17 cellular contexts compared by ENCODE assay signal in genomic region chr5:36654598-36654997, GRCh38. TPM values are rescaled to one million over a fixed set of nuclear protein-coding genes. Genes with fewer than 3 reads are reported as not detected.
"Had no signal": no experiment of that assay in that cellular context is flagged by ENCODE, and none has a peak within 500 bp of the region (broad histone marks: within the 10 kb centered on the region; RNA-seq: fewer than 3 reads in every experiment).

No MANE protein-coding gene starts in this region.

- H3K4me3 Mint-ChIP-seq: activated CD8-positive, alpha-beta memory T cell treated with anti-CD3 and anti-CD28 coated beads, Interleukin-2, amount 10 ng/mL, durations not matched to agents 7 days and 5 days; activated T-cell treated with anti-CD3 and anti-CD28 coated beads, Interleukin-2, amount 50 U/mL, for 4 hours; memory B cell; natural killer cell; stimulated activated naive CD8-positive, alpha-beta T cell treated with anti-CD3 and anti-CD28 coated beads, Interleukin-15, amount 100 ng/mL, for 72 hours had no signal

- H3K36me3 ChIP-seq: prostate gland had no signal

- DNase-seq: activated CD4-positive, alpha-beta T cell treated with anti-CD3 and anti-CD28 coated beads, Interleukin-2, amount 50 U/mL, for 48 hours; activated CD4-positive, CD25-positive, alpha-beta regulatory T cell treated with anti-CD3 and anti-CD28 coated beads, Interleukin-2, amount 50 U/mL, for 72 hours; activated CD8-positive, alpha-beta memory T cell treated with anti-CD3 and anti-CD28 coated beads, Interleukin-2, amount 10 ng/mL, durations not matched to agents 7 days and 5 days; activated effector memory CD4-positive, alpha-beta T cell treated with anti-CD3 and anti-CD28 coated beads, Interleukin-2, amount 50 U/mL, for 16 hours; activated T-cell treated with anti-CD3 and anti-CD28 coated beads, Interleukin-2, amount 50 U/mL, for 4 hours; amniotic stem cell; effector memory CD4-positive, alpha-beta T cell; natural killer cell; stimulated activated CD4-positive, alpha-beta T cell treated with anti-CD3 and anti-CD28 coated beads, Interleukin-4, amount 100 ng/mL, for 1 hour; stimulated activated CD8-positive, alpha-beta memory T cell treated with anti-CD3 and anti-CD28 coated beads, Interleukin-4, amount 100 ng/mL, for 48 hours; stimulated activated naive CD8-positive, alpha-beta T cell treated with anti-CD3 and anti-CD28 coated beads, Interleukin-15, amount 100 ng/mL, for 72 hours; T-helper 2 cell had no signal

- H3K4me1 ChIP-seq: prostate gland had no signal

- H3K27ac Mint-ChIP-seq: activated CD8-positive, alpha-beta memory T cell treated with anti-CD3 and anti-CD28 coated beads, Interleukin-2, amount 10 ng/mL, durations not matched to agents 7 days and 5 days; activated naive CD4-positive, alpha-beta T cell treated with anti-CD3 and anti-CD28 coated beads, Interleukin-2, amount 50 U/mL, for 72 hours; memory B cell; natural killer cell; stimulated activated naive CD8-positive, alpha-beta T cell treated with anti-CD3 and anti-CD28 coated beads, Interleukin-15, amount 100 ng/mL, for 72 hours had no signal

- H3K36me3 Mint-ChIP-seq: activated CD8-positive, alpha-beta memory T cell treated with anti-CD3 and anti-CD28 coated beads, Interleukin-2, amount 10 ng/mL, durations not matched to agents 7 days and 5 days; activated naive CD4-positive, alpha-beta T cell treated with anti-CD3 and anti-CD28 coated beads, Interleukin-2, amount 50 U/mL, for 72 hours; memory B cell; natural killer cell had no signal

- H3K4me3 ChIP-seq: coronary artery, prostate gland had no signal

- H3K9me3 ChIP-seq: prostate gland had no signal

- H3K4me1 Mint-ChIP-seq: activated CD8-positive, alpha-beta memory T cell treated with anti-CD3 and anti-CD28 coated beads, Interleukin-2, amount 10 ng/mL, durations not matched to agents 7 days and 5 days; memory B cell; natural killer cell; stimulated activated naive CD8-positive, alpha-beta T cell treated with anti-CD3 and anti-CD28 coated beads, Interleukin-15, amount 100 ng/mL, for 72 hours had no signal

- ATAC-seq: activated CD8-positive, alpha-beta memory T cell treated with anti-CD3 and anti-CD28 coated beads, Interleukin-2, amount 10 ng/mL, durations not matched to agents 7 days and 5 days; activated naive CD4-positive, alpha-beta T cell treated with anti-CD3 and anti-CD28 coated beads, Interleukin-2, amount 50 U/mL, for 72 hours; activated T-cell treated with anti-CD3 and anti-CD28 coated beads, Interleukin-2, amount 50 U/mL, for 4 hours; natural killer cell; stimulated activated naive CD8-positive, alpha-beta T cell treated with anti-CD3 and anti-CD28 coated beads, Interleukin-15, amount 100 ng/mL, for 72 hours had no signal

- H3K9me3 Mint-ChIP-seq: activated naive CD4-positive, alpha-beta T cell treated with anti-CD3 and anti-CD28 coated beads, Interleukin-2, amount 50 U/mL, for 72 hours; activated T-cell treated with anti-CD3 and anti-CD28 coated beads, Interleukin-2, amount 50 U/mL, for 4 hours; memory B cell; natural killer cell; stimulated activated naive CD8-positive, alpha-beta T cell treated with anti-CD3 and anti-CD28 coated beads, Interleukin-15, amount 100 ng/mL, for 72 hours had no signal

- H3K27ac ChIP-seq: epithelial cell of prostate, prostate gland had no signal

RNA-seq across cellular contexts. Expression of gene SLC1A3, which starts 48.2 kb away (rescaled TPM):
- total RNA-seq: activated CD8-positive, alpha-beta memory T cell treated with anti-CD3 and anti-CD28 coated beads, Interleukin-2, amount 10 ng/mL, durations not matched to agents 7 days and 5 days had no signal
